ENCODE assay signal across 19 cellular contexts in the genomic region with DNA sequence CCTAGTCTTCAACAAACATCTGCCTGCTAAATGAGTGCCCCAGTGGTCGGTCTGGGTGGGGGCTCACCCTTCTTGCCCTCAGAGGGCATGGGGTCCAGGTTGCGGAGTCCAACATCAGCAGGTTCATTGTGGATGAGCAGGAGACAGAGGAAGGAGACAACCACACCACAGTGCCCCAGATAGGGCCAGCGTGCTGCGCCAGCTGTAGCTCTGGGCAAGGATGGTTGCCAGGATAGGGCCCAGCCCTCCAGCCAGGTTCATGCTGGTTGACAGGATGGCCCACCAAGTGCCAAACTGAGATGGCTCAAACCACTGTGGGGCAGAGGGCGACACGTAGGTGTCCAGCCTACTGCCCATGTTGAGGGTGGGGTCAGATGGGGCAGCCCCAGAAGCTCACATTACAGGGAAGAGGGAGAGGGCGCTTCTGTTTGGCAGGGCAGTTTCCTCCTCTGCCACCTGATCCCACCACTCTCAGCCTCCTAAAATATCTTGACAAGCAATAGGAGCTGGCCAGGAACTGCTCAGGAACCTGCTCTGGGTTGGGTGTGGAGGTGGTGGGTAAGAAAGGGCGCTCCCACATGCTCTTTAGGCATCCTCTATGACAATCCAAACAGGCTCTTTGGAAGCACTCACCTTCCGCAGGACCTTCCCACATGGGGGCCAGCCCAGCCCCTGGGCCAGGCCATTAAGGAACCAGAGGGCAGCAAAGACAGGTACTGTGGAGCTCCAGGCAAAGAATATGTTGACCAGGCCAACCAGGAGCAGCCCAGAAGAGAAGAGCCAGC. TPM values are rescaled to one million over a fixed set of nuclear protein-coding genes. Genes with fewer than 3 reads are reported as not detected.
DNase-seq lines count a peak whose midpoint lies in the region; ATAC-seq, FAIRE-seq and TF ChIP-seq lines count a peak whose summit lies in the region.
"Had no signal": no experiment of that assay in that cellular context is flagged by ENCODE, and none has a peak within 500 bp of the region (broad histone marks: within the 10 kb centered on the region; RNA-seq: fewer than 3 reads in every experiment).

No MANE protein-coding gene starts in this region.

- H3K36me3 Mint-ChIP-seq in GM23338 (ENCODE audit: low read depth) (peaks cover 54% of the 10 kb centered on the region), T-helper 17 cell (ENCODE audit: low read depth) (peaks cover 7% of the 10 kb centered on the region)

- H3K79me2 ChIP-seq in GM23338 (replicated peaks; ENCODE audit: insufficient read depth): peaks cover 8% of the 10 kb centered on the region

- 32 to 72% (median 60%) methylated on average over 9 of the region's 9 CpGs for WGBS in small intestine, 3 donors

- peaks cover 38% of the 10 kb centered on the region for H3F3A ChIP-seq in GM23338 (replicated peaks; ENCODE audit: low read depth)

- FAIRE-seq in small intestine (lab: Jason Lieb, UNC): no peak
- FAIRE-seq: GM18507 had no signal

- ATAC-seq in GM23338 (no peak), T-helper 17 cell (no peak), left lobe of liver (peak; percentile 10)
- ATAC-seq in activated CD4-positive, CD25-positive, alpha-beta regulatory T cell treated with anti-CD3 and anti-CD28 coated beads, Interleukin-2, amount 50 U/mL, for 24 hours: no peak
- ATAC-seq: activated CD8-positive, alpha-beta T cell treated with anti-CD3 and anti-CD28 coated beads for 36 hours; HCT116 had no signal

- H3K4me1 Mint-ChIP-seq in GM23338: peaks cover 31% of the 10 kb centered on the region
- peaks cover 42% of the 10 kb centered on the region for H3K4me1 Mint-ChIP-seq in T-helper 17 cell

- H3K4me3 Mint-ChIP-seq in GM23338 (peak overlapping the region; percentile 19; the same call in 1 of the 3 replicates), T-helper 17 cell (peak overlapping the region; percentile 56)
- H3K4me3 Mint-ChIP-seq: memory B cell had no signal

- H3K4me1 ChIP-seq in GM23338 (ENCODE audit: insufficient read depth): peaks cover 14% of the 10 kb centered on the region
- peaks cover 2 to 4% of the 10 kb centered on the region in 2 donors for H3K4me1 ChIP-seq in small intestine (ENCODE audit: control insufficient read depth in 2 of 2, insufficient read depth in 1 of 2, low read depth in 1 of 2, low read length in 1 of 2)

- in situ Hi-C loops in G401 (cut with HindIII; ENCODE audit: low sequenced_read_pairs): no loop called here

- no peaks in the 10 kb centered on the region for H3K27me3 ChIP-seq in GM23338 (ENCODE audit: insufficient read depth)
- no peaks in the 10 kb centered on the region for H3K27me3 ChIP-seq in small intestine (ENCODE audit: control insufficient read depth in 2 of 2, insufficient read depth in 2 of 2, low read length in 2 of 2)
- H3K27me3 ChIP-seq: sigmoid colon, suprapubic skin had no signal

- H3K9me3 ChIP-seq in T-helper 17 cell (ENCODE audit: control insufficient read depth, low read length, poor library complexity, severe bottlenecking) (no peaks in the 10 kb centered on the region), small intestine (ENCODE audit: control insufficient read depth, low read depth) (no peaks in the 10 kb centered on the region)
- H3K9me3 ChIP-seq: sigmoid colon, SK-N-SH, suprapubic skin had no signal

- no peak overlapping the region for H3K27ac ChIP-seq in GM23338 (ENCODE audit: low read depth)
- H3K27ac ChIP-seq in small intestine (ENCODE audit: low read depth in 1 of 2, low read length in 1 of 2): peak overlapping the region; percentile 64 to 73
- H3K27ac ChIP-seq: sigmoid colon, suprapubic skin had no signal

- no peak overlapping the region for H2AFZ ChIP-seq in GM23338

- H3K4me2 ChIP-seq in GM23338: no peak overlapping the region
- H3K4me2 ChIP-seq: SK-N-SH had no signal

- H3K4me3 ChIP-seq in GM23338: no peak overlapping the region
- H3K4me3 ChIP-seq in small intestine (ENCODE audit: low read depth in 1 of 2, low read length in 2 of 2): peak overlapping the region in 1 of 2 donors; percentile 87
- H3K4me3 ChIP-seq: sigmoid colon, suprapubic skin had no signal

- H3K27me3 Mint-ChIP-seq in GM23338 (ENCODE audit: insufficient read depth, low read depth, poor library complexity) (peaks cover 25% of the 10 kb centered on the region), T-helper 17 cell (no peaks in the 10 kb centered on the region)
- H3K27me3 Mint-ChIP-seq: activated CD8-positive, alpha-beta T cell treated with anti-CD3 and anti-CD28 coated beads for 36 hours; memory B cell had no signal

- DNase-seq in GM23338 (ENCODE audit: low spot score) (no peak), T-helper 17 cell (no peak), left lobe of liver (ENCODE audit: low spot score) (peak; percentile 75), small intestine (peak; percentile 13), GOT3 (lab: John Stamatoyannopoulos, UW) (no peak), G401 (ENCODE audit: low spot score) (no peak)
- DNase-seq: activated CD8-positive, alpha-beta T cell treated with anti-CD3 and anti-CD28 coated beads for 36 hours; AML-193; amniotic stem cell; NCI-H2029 treated with DMSO at 0.1 percent for 48 hours; NCI-H510A treated with DMSO at 0.1 percent for 48 hours; sigmoid colon; SK-N-SH; stimulated activated CD4-positive, alpha-beta T cell treated with anti-CD3 and anti-CD28 coated beads, Interleukin-4, amount 100 ng/mL, for 1 hour had no signal

- H3K36me3 ChIP-seq in GM23338 (ENCODE audit: insufficient read depth): peaks cover 15% of the 10 kb centered on the region
- H3K36me3 ChIP-seq in small intestine (ENCODE audit: control insufficient read depth in 2 of 2, insufficient read depth in 2 of 2, low read length in 2 of 2): peaks cover 0 to 3% of the 10 kb centered on the region in 2 donors

- no peaks in the 10 kb centered on the region; the same call in 2 of the 3 replicates for H3K9me3 Mint-ChIP-seq in GM23338
- H3K9me3 Mint-ChIP-seq: activated CD8-positive, alpha-beta T cell treated with anti-CD3 and anti-CD28 coated beads for 36 hours; memory B cell had no signal

- TF ChIP-seq CTCF in GM23338 (conservative IDR thresholded peaks at IDR 0.05; ENCODE audit: low read depth in 2 of 2): no peak

- H3K27ac Mint-ChIP-seq in GM23338 (peak overlapping the region; percentile 31; the same call in 1 of the 2 replicates), T-helper 17 cell (no peak overlapping the region)

- no peaks in the 10 kb centered on the region for H3K9me2 ChIP-seq in GM23338 (ENCODE audit: insufficient read depth)
- H3K9me2 ChIP-seq: SK-N-SH had no signal

- H4K20me1 ChIP-seq in GM23338 (replicated peaks; ENCODE audit: insufficient read depth): peaks cover 15% of the 10 kb centered on the region

TF ChIP-seq in GM23338, 12 proteins besides CTCF, POLR2A, EP300 and RAD21 (continues in another document):
- TF ChIP-seq EZH2 (IDR thresholded peaks at IDR 0.05; ENCODE audit: low read depth, unreplicated experiment): no peak

RNA-seq across cellular contexts. Expression of a gene that starts 2.9 kb away (rescaled TPM):
- 50.2 and 56.4 TPM in 2 replicates for total RNA-seq in GM23338 (2014; rRNA removed; shearing (Covaris generic))
- polyA plus RNA-seq in GM23338 (2016; fragmentation: Nextera tagmentation; extraction: Ambion mirVana) (20.0 and 23.4 TPM in 2 replicates), small intestine (100 to 1,000 TPM in 1 of 3 donors, 10 to 100 TPM in 2; 57.9 to 124 (median 70.0) TPM)
- total RNA-seq in T-helper 17 cell (10 to 100 TPM in 1 of 2 donors, 1 to 10 TPM in 1; 9.0 to 11.0 TPM), left lobe of liver (155 TPM)
- 9.9 and 15.5 TPM in 2 replicates for total RNA-seq in G401 (2014; rRNA removed; shearing (Covaris generic))

RNA-seq across cellular contexts. Expression of a gene that starts 9.2 kb away (rescaled TPM):
- 79.9 and 97.2 TPM in 2 replicates for total RNA-seq in GM23338 (2014; rRNA removed; shearing (Covaris generic))
- polyA plus RNA-seq in GM23338 (2016; fragmentation: Nextera tagmentation; extraction: Ambion mirVana) (118 and 142 TPM in 2 replicates), small intestine (100 to 1,000 TPM in 1 of 3 donors, 10 to 100 TPM in 2; 59.1 to 103 (median 82.5) TPM)
- total RNA-seq in T-helper 17 cell (10 to 100 TPM; 62.4 to 69.5 TPM), left lobe of liver (18.0 TPM)
- 97.7 and 110 TPM in 2 replicates for total RNA-seq in G401 (2014; rRNA removed; shearing (Covaris generic))

RNA-seq across cellular contexts. Expression of a gene that starts 9.6 kb away (rescaled TPM):
- total RNA-seq in GM23338 (2014; rRNA removed; shearing (Covaris generic)): 1,462 and 1,965 TPM in 2 replicates
- polyA plus RNA-seq in GM23338 (2016; fragmentation: Nextera tagmentation; extraction: Ambion mirVana): 3,622 and 3,632 TPM in 2 replicates
- 1,000 to 10,000 TPM; 2,323 to 2,414 TPM for total RNA-seq in T-helper 17 cell
- 307 TPM for total RNA-seq in left lobe of liver
- polyA plus RNA-seq in small intestine: 1,000 to 10,000 TPM; 1,321 to 2,444 (median 2,119) TPM
- total RNA-seq in G401 (2014; rRNA removed; shearing (Covaris generic)): 2,429 and 3,013 TPM in 2 replicates

RNA-seq across cellular contexts. Expression of a gene that starts 29.3 kb away (rescaled TPM):
- total RNA-seq in GM23338 (2014; rRNA removed; shearing (Covaris generic)): 221 and 229 TPM in 2 replicates
- polyA plus RNA-seq in GM23338 (2016; fragmentation: Nextera tagmentation; extraction: Ambion mirVana): 48.2 and 51.6 TPM in 2 replicates
- total RNA-seq in T-helper 17 cell: 100 to 1,000 TPM; 132 to 162 TPM
- 205 TPM for total RNA-seq in left lobe of liver
- 100 to 1,000 TPM in 1 of 3 donors, 10 to 100 TPM in 2; 17.4 to 127 (median 22.7) TPM for polyA plus RNA-seq in small intestine
- total RNA-seq in G401 (2014; rRNA removed; shearing (Covaris generic)): 152 and 205 TPM in 2 replicates

RNA-seq across cellular contexts. Expression of a gene that starts 29.8 kb away (rescaled TPM):
- total RNA-seq in GM23338 (2014; rRNA removed; shearing (Covaris generic)): 34.3 and 34.5 TPM in 2 replicates
- polyA plus RNA-seq in GM23338 (2016; fragmentation: Nextera tagmentation; extraction: Ambion mirVana): 31.7 and 33.4 TPM in 2 replicates
- total RNA-seq in T-helper 17 cell: 100 to 1,000 TPM; 116 TPM
- 14.7 TPM for total RNA-seq in left lobe of liver
- 10 to 100 TPM; 12.9 to 50.1 (median 25.9) TPM for polyA plus RNA-seq in small intestine
- total RNA-seq in G401 (2014; rRNA removed; shearing (Covaris generic)): 30.4 and 34.0 TPM in 2 replicates

Comparison
In these comparisons a context has a peak if more than half of its experiments do, and no peak if none do; other contexts are left out.
1. DNase-seq: peak in left lobe of liver (single experiment) and small intestine (single experiment); none in GM23338 (single experiment), T-helper 17 cell (0 of 3), GOT3 (single experiment) and G401 (single experiment).